Comparison of ENCODE assay signal across 15 cellular contexts in genomic region chr16:89616576-89617437, GRCh38. TPM values are rescaled to one million over a fixed set of nuclear protein-coding genes. Genes with fewer than 3 reads are reported as not detected.
DNase-seq lines count a peak whose midpoint lies in the region; ATAC-seq and FAIRE-seq lines count a peak whose summit lies in the region.
"Had no signal": no experiment of that assay in that cellular context is flagged by ENCODE, and none has a peak within 500 bp of the region (broad histone marks: within the 10 kb centered on the region; RNA-seq: fewer than 3 reads in every experiment).

No MANE protein-coding gene starts in this region.

- peaks cover 10% of the 10 kb centered on the region for H3K4me1 ChIP-seq in effector memory CD4-positive, alpha-beta T cell (ENCODE audit: control insufficient read depth, insufficient read depth, low read length, poor library complexity, severe bottlenecking)
- peaks cover 0 to 3% of the 10 kb centered on the region in 2 donors for H3K4me1 ChIP-seq in small intestine (ENCODE audit: control insufficient read depth in 2 of 2, insufficient read depth in 1 of 2, low read depth in 1 of 2, low read length in 1 of 2)

- 68 to 83% (median 71%) methylated on average over 27 of the region's 27 CpGs for WGBS in small intestine, 3 donors

- no peak for DNase-seq in activated T-cell treated with anti-CD3 and anti-CD28 coated beads, Interleukin-2, amount 50 U/mL, for 4 hours
- no peak for DNase-seq in activated T-cell treated with anti-CD3 and anti-CD28 coated beads, Interleukin-2, amount 50 U/mL, for 1 hour
- DNase-seq in T-helper 2 cell treated with Interferon-gamma antibody and Interleukin-4, amounts not matched to agents 5 μg/mL and 100 μg/mL, for 36 hours (ENCODE audit: low spot score): no peak
- peak in 1 of 3 donors; percentile 17 for DNase-seq in effector memory CD4-positive, alpha-beta T cell
- no peak for DNase-seq in small intestine
- DNase-seq in pons (ENCODE audit: low spot score): no peak
- no peak for DNase-seq in ecto neural progenitor cell (ENCODE audit: low spot score)
- DNase-seq: ACHN, NCI-H187 treated with DMSO at 0.1 percent for 48 hours, nucleus accumbens, substantia nigra had no signal

- H3K4me3 Mint-ChIP-seq in activated T-cell treated with anti-CD3 and anti-CD28 coated beads, Interleukin-2, amount 50 U/mL, for 4 hours: peak overlapping the region; percentile 19
- no peak overlapping the region for H3K4me3 Mint-ChIP-seq in T-helper 2 cell treated with Interferon-gamma antibody and Interleukin-4, amounts not matched to agents 5 μg/mL and 100 μg/mL, for 36 hours

- peak in 1 of 2 donors; percentile 38 for ATAC-seq in activated T-cell treated with anti-CD3 and anti-CD28 coated beads, Interleukin-2, amount 50 U/mL, for 4 hours
- ATAC-seq in GM21825 (IDR thresholded peaks at IDR 0.05; ENCODE audit: unreplicated experiment): no peak

- H3K27ac ChIP-seq in effector memory CD4-positive, alpha-beta T cell (ENCODE audit: insufficient read depth, low read length, poor library complexity, severe bottlenecking): peak overlapping the region; percentile 20
- peak overlapping the region; percentile 0 to 48 for H3K27ac ChIP-seq in small intestine (ENCODE audit: low read depth in 1 of 2, low read length in 1 of 2)
- H3K27ac ChIP-seq: HL-60 had no signal

- peaks cover 7% of the 10 kb centered on the region for H3K27me3 Mint-ChIP-seq in activated T-cell treated with anti-CD3 and anti-CD28 coated beads, Interleukin-2, amount 50 U/mL, for 4 hours (ENCODE audit: low read depth)
- peaks cover 2% of the 10 kb centered on the region for H3K27me3 Mint-ChIP-seq in T-helper 2 cell treated with Interferon-gamma antibody and Interleukin-4, amounts not matched to agents 5 μg/mL and 100 μg/mL, for 36 hours (ENCODE audit: low read depth)

- no peaks in the 10 kb centered on the region for H3K9me3 Mint-ChIP-seq in activated T-cell treated with anti-CD3 and anti-CD28 coated beads, Interleukin-2, amount 50 U/mL, for 4 hours
- peaks cover 9% of the 10 kb centered on the region for H3K9me3 Mint-ChIP-seq in T-helper 2 cell treated with Interferon-gamma antibody and Interleukin-4, amounts not matched to agents 5 μg/mL and 100 μg/mL, for 36 hours

- peaks cover 15% of the 10 kb centered on the region for H3K4me1 Mint-ChIP-seq in activated T-cell treated with anti-CD3 and anti-CD28 coated beads, Interleukin-2, amount 50 U/mL, for 4 hours (ENCODE audit: low read depth)
- H3K4me1 Mint-ChIP-seq in T-helper 2 cell treated with Interferon-gamma antibody and Interleukin-4, amounts not matched to agents 5 μg/mL and 100 μg/mL, for 36 hours (ENCODE audit: low read depth): peaks cover 8% of the 10 kb centered on the region

- H3K27me3 ChIP-seq in effector memory CD4-positive, alpha-beta T cell (replicated peaks; ENCODE audit: control insufficient read depth, insufficient read depth, low read length, poor library complexity, severe bottlenecking): no peaks in the 10 kb centered on the region
- no peaks in the 10 kb centered on the region for H3K27me3 ChIP-seq in small intestine (ENCODE audit: control insufficient read depth in 2 of 2, insufficient read depth in 2 of 2, low read length in 2 of 2)

- peak overlapping the region; percentile 84 for H3K27ac Mint-ChIP-seq in T-helper 2 cell treated with Interferon-gamma antibody and Interleukin-4, amounts not matched to agents 5 μg/mL and 100 μg/mL, for 36 hours

- FAIRE-seq in small intestine (lab: Jason Lieb, UNC): no peak

- H3K9me3 ChIP-seq in effector memory CD4-positive, alpha-beta T cell (ENCODE audit: control insufficient read depth, low read length): no peaks in the 10 kb centered on the region
- H3K9me3 ChIP-seq in small intestine (ENCODE audit: control insufficient read depth, low read depth): no peaks in the 10 kb centered on the region

- no peaks in the 10 kb centered on the region for H3K36me3 Mint-ChIP-seq in activated T-cell treated with anti-CD3 and anti-CD28 coated beads, Interleukin-2, amount 50 U/mL, for 4 hours (ENCODE audit: insufficient read depth)
- H3K36me3 Mint-ChIP-seq in T-helper 2 cell treated with Interferon-gamma antibody and Interleukin-4, amounts not matched to agents 5 μg/mL and 100 μg/mL, for 36 hours (ENCODE audit: low read depth): peaks cover 3% of the 10 kb centered on the region

- H3K4me3 ChIP-seq in effector memory CD4-positive, alpha-beta T cell (ENCODE audit: insufficient read depth, low read depth, low read length, poor library complexity, severe bottlenecking): no peak overlapping the region
- H3K4me3 ChIP-seq in small intestine (ENCODE audit: low read depth in 1 of 2, low read length in 2 of 2): no peak overlapping the region
- H3K4me3 ChIP-seq: lung, skin epidermis had no signal

- no peaks in the 10 kb centered on the region for H3K36me3 ChIP-seq in effector memory CD4-positive, alpha-beta T cell (ENCODE audit: control insufficient read depth, insufficient read depth, low read length)
- H3K36me3 ChIP-seq in small intestine (ENCODE audit: control insufficient read depth in 2 of 2, insufficient read depth in 2 of 2, low read length in 2 of 2): no peaks in the 10 kb centered on the region

RNA-seq across cellular contexts. Expression of gene DPEP1, which starts 3.4 kb away (rescaled TPM):
- total RNA-seq in activated T-cell treated with anti-CD3 and anti-CD28 coated beads, Interleukin-2, amount 50 U/mL, for 4 hours: not detected
- 100 to 1,000 TPM; 125 to 365 (median 319) TPM for polyA plus RNA-seq in small intestine

RNA-seq across cellular contexts. Expression of gene CHMP1A, which starts 40.7 kb away (rescaled TPM):
- total RNA-seq in activated T-cell treated with anti-CD3 and anti-CD28 coated beads, Interleukin-2, amount 50 U/mL, for 4 hours: 100 to 1,000 TPM; 108 to 111 (median 108) TPM
- 100 to 1,000 TPM in 2 of 3 donors, 10 to 100 TPM in 1; 95.3 to 202 (median 181) TPM for polyA plus RNA-seq in small intestine

RNA-seq across cellular contexts. Expression of gene SPATA33, which starts 40.8 kb away (rescaled TPM):
- total RNA-seq in activated T-cell treated with anti-CD3 and anti-CD28 coated beads, Interleukin-2, amount 50 U/mL, for 4 hours: 10 to 100 TPM in 1 of 3 donors, 1 to 10 TPM in 2; 7.5 to 11.8 (median 8.0) TPM
- polyA plus RNA-seq in small intestine: 10 to 100 TPM in 1 of 3 donors, 1 to 10 TPM in 2; 6.5 to 17.0 (median 6.8) TPM

RNA-seq across cellular contexts. Expression of gene CPNE7, which starts 41.2 kb away (rescaled TPM):
- 10 to 100 TPM; 18.0 to 19.5 (median 19.1) TPM for total RNA-seq in activated T-cell treated with anti-CD3 and anti-CD28 coated beads, Interleukin-2, amount 50 U/mL, for 4 hours
- polyA plus RNA-seq in small intestine: 10 to 100 TPM in 1 of 3 donors, 1 to 10 TPM in 1, under 1 TPM in 1; 0.22 to 20.3 (median 1.9) TPM

RNA-seq across cellular contexts. Expression of gene RPL13, which starts 56.3 kb away (rescaled TPM):
- total RNA-seq in activated T-cell treated with anti-CD3 and anti-CD28 coated beads, Interleukin-2, amount 50 U/mL, for 4 hours: 1,000 to 10,000 TPM; 3,320 to 3,425 (median 3,389) TPM
- polyA plus RNA-seq in small intestine: 1,000 to 10,000 TPM; 3,166 to 8,355 (median 7,366) TPM
